8 cellular contexts compared by ENCODE assay signal in the genomic region with DNA sequence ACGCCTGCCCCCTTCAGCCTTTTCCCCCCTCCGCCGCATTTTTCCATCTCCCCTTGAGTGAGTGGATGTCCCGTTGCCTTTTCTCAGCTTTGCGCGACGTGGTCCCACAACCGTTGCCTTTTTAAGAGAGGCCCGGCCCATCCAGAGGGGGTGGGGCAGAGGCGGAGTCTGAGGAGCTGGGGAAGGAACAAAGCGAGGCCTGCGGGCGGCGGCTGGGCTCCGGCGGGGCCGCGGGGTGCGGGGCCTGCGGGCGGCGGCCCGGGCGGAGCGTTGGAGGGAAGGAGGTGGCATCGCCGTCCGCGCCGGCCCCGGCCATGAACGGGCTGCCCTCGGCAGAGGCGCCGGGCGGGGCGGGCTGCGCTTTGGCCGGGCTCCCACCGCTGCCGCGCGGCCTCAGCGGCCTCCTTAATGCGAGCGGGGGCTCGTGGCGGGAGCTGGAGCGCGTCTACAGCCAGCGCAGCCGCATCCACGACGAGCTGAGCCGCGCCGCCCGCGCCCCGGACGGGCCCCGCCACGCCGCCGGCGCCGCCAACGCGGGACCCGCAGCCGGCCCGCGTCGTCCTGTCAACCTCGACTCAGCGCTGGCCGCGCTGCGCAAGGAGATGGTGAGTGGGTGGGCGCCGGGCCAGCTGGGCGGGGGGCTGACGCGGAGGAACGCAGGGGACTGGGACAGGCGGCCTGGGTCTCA. TPM values are rescaled to one million over a fixed set of nuclear protein-coding genes. Genes with fewer than 3 reads are reported as not detected.
DNase-seq lines count a peak whose midpoint lies in the region; ATAC-seq, FAIRE-seq and TF ChIP-seq lines count a peak whose summit lies in the region.

FAM89B (plus strand) TSS at position 183 of the 688 bp plus-strand sequence; CDS start at position 315, 132 bp downstream.

- 1% methylated on average over 22 of the region's 86 CpGs for WGBS in esophagus muscularis mucosa

- no peaks in the 10 kb centered on the region for H3K9me3 ChIP-seq in HUES6 (ENCODE audit: control insufficient read depth, insufficient read depth, low read depth, low read length)
- no peaks in the 10 kb centered on the region for H3K9me3 ChIP-seq in esophagus muscularis mucosa
- no peaks in the 10 kb centered on the region for H3K9me3 ChIP-seq in muscle layer of duodenum (ENCODE audit: control insufficient read depth in 1 of 2, low read length in 2 of 2)

- no peak for TF ChIP-seq EP300 in esophagus muscularis mucosa (IDR thresholded peaks at IDR 0.05)

- H3K27ac ChIP-seq in C4-2B = peak within 1 kb of the TSS; percentile 84
- H3K27ac ChIP-seq in HUES6 (ENCODE audit: low read depth, low read length) = no peak within 1 kb of the TSS
- peak within 1 kb of the TSS; percentile 95 to 99 (median 96) for H3K27ac ChIP-seq in esophagus muscularis mucosa (replicated peaks in 1 of 4)
- peak within 1 kb of the TSS; percentile 69 for H3K27ac ChIP-seq in muscle layer of duodenum (ENCODE audit: low read length)

- no peak for TF ChIP-seq POLR2A in esophagus muscularis mucosa (IDR thresholded peaks at IDR 0.05; ENCODE audit: low read depth)

- ATAC-seq in GM18909 (IDR thresholded peaks at IDR 0.05; ENCODE audit: poor library complexity, unreplicated experiment) = no peak

- H3K4me3 ChIP-seq in HUES6 (ENCODE audit: low read depth, low read length) (peak within 1 kb of the TSS; percentile 91), esophagus muscularis mucosa (peak within 1 kb of the TSS; percentile 78 to 98 (median 88)), muscle layer of duodenum (ENCODE audit: low read depth in 1 of 2, low read length in 2 of 2) (peak within 1 kb of the TSS; percentile 78 to 95)

- H3K9ac ChIP-seq in HUES6 (ENCODE audit: low read length) = peak within 1 kb of the TSS; percentile 55

- TF ChIP-seq CTCF in C4-2B (conservative IDR thresholded peaks at IDR 0.05) (no peak), esophagus muscularis mucosa (IDR thresholded peaks at IDR 0.05) (no peak)

- peak; percentile 45 for DNase-seq in RCC 7860 (ENCODE audit: low spot score)
- DNase-seq in activated T-helper 1 cell treated with Interleukin-2 at 50 U/mL for 16 hours (ENCODE audit: low read depth) = peak; percentile 82
- peak; percentile 97 for DNase-seq in esophagus muscularis mucosa (ENCODE audit: extremely low spot score)
- DNase-seq in stimulated activated CD8-positive, alpha-beta memory T cell treated with anti-CD3 and anti-CD28 coated beads, Interleukin-7, amount 100 ng/mL, for 24 hours (ENCODE audit: low read depth) = peak; percentile 75

- intact Hi-C loops in esophagus muscularis mucosa (cut with DNase I) = no loop called here

- FAIRE-seq in RCC 7860 (lab: Jason Lieb, UNC) = no peak

- no peaks in the 10 kb centered on the region for H3K36me3 ChIP-seq in HUES6 (ENCODE audit: control insufficient read depth, insufficient read depth, low read length)
- H3K36me3 ChIP-seq in esophagus muscularis mucosa = no peaks in the 10 kb centered on the region
- H3K36me3 ChIP-seq in muscle layer of duodenum (ENCODE audit: control insufficient read depth in 1 of 2, insufficient read depth in 2 of 2, low read length in 2 of 2) = no peaks in the 10 kb centered on the region

- H3K27me3 ChIP-seq in HUES6 (ENCODE audit: control insufficient read depth, insufficient read depth, low read length) (peaks cover 28% of the 10 kb centered on the region), esophagus muscularis mucosa (no peaks in the 10 kb centered on the region), muscle layer of duodenum (ENCODE audit: low read depth, low read length) (no peaks in the 10 kb centered on the region)

- peaks cover 40% of the 10 kb centered on the region for H3K4me1 ChIP-seq in HUES6 (ENCODE audit: control insufficient read depth, insufficient read depth, low read length)
- peaks cover 67 to 85% (median 78%) of the 10 kb centered on the region in 4 donors for H3K4me1 ChIP-seq in esophagus muscularis mucosa
- peaks cover 25 to 66% of the 10 kb centered on the region in 2 donors for H3K4me1 ChIP-seq in muscle layer of duodenum (ENCODE audit: control insufficient read depth in 1 of 2, insufficient read depth in 2 of 2, low read length in 2 of 2)

RNA-seq across cellular contexts. Expression of gene FAM89B, which starts in this region (rescaled TPM):
- 10 to 100 TPM; 47.9 to 90.4 (median 75.0) TPM for total RNA-seq in esophagus muscularis mucosa

Comparison
In these comparisons a context has a peak if more than half of its experiments do, and no peak if none do; other contexts are left out.
1. DNase-seq: peak in every context shown above with its lines; median percentile 97 in esophagus muscularis mucosa; 82 in activated T-helper 1 cell treated with Interleukin-2 at 50 U/mL for 16 hours; 75 in stimulated activated CD8-positive, alpha-beta memory T cell treated with anti-CD3 and anti-CD28 coated beads, Interleukin-7, amount 100 ng/mL, for 24 hours; 45 in RCC 7860.